Comparison of ENCODE assay signal across 22 cellular contexts in the genomic region with DNA sequence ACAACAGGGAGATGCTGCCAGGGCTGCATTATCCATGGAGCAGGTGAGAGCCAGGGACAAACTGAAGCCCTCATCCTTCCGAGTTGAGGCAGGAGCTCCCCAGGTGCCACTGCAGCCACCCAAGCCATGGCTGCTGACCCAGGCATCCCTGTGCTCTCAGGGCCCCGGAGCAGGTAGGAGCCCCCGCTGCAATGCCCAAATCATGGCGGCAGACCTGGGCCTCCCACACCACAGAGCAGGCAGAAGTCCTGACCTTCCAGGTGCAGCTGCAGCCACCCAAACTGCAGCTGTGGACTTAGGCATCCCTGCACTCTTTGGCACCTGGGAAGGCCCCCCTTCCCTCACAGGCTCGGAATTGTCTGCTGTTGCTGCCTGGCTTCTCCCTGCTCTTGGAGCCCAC.
"Had no signal": no experiment of that assay in that cellular context is flagged by ENCODE, and none has a peak within 500 bp of the region (broad histone marks: within the 10 kb centered on the region; RNA-seq: fewer than 3 reads in every experiment).

No MANE protein-coding gene starts in this region.

- H3K27ac ChIP-seq: HL-60, SJSA1, SK-N-MC had no signal

- H3K4me3 ChIP-seq: SJSA1, SK-N-MC had no signal

- H3K9me3 ChIP-seq: SJSA1 had no signal

- H3K36me3 ChIP-seq: SJSA1 had no signal

- H3K4me1 ChIP-seq: SJSA1 had no signal

- H3K27me3 ChIP-seq: SJSA1 had no signal

- DNase-seq: KBM-7, MV-4-11, NCI-H1048, NCI-H1105, NCI-H1417, NCI-H1436 treated with DMSO at 0.1 percent for 48 hours, NCI-H1694, NCI-H187 treated with DMSO at 0.1 percent for 48 hours, NCI-H2029 treated with DMSO at 0.1 percent for 48 hours, NCI-H2107, NCI-H2227 treated with DMSO at 0.1 percent for 48 hours, NCI-H524, NCI-H526 treated with DMSO at 0.1 percent for 48 hours, NCI-H748 treated with DMSO at 0.1 percent for 48 hours, Right ventricle myocardium superior, RPMI8226, SIG-M5 had no signal

- FAIRE-seq: HTR-8/SVneo, RCC 7860 had no signal
